In the genomic region with DNA sequence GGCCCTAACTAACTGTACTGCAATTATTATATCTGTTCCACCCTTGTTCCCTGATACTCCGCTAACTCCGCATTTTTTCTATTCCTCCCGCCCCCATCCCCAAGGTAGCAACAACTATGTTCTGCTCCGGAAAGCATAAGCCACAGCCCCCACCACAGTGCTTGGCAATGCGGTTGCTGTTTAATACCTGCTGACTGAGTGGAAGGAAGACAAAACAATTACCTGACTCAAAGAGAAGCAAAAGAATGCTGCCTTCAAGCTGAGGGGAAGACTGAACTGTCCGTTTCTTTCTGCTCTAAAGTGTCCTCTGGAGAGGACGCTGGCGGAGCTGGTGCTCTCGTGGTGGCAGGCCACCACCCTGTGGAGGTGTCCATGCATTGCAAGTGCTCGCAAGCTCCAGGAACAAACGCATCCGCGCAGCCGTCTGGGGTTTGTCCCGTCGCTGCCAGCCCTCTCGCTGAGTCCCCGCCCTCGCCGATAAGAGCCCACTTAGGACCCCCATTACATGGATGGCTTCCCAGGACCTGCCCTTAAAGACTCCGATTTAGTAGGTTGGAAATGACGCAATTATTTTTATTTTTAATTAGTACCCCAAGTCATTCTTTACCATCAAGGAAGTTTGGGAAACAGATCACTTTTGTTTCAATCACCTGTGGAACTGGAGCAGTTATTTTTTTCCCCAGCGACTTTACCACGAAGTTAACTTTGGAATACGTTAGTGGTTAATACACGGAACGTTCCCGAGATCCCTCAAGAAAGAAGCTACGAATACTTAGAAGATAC, we compare ENCODE assay signal across 1 cellular context.
TF ChIP-seq lines count a peak whose summit lies in the region.

No MANE protein-coding gene starts in this region.

TF ChIP-seq in IMR-90, 13 proteins besides CTCF, POLR2A, EP300 and RAD21:
- TF ChIP-seq MAZ (IDR thresholded peaks at IDR 0.05; ENCODE audit: borderline replicate concordance, low read depth, low read length), result 0 out of 2 replicates have a peak, but pooled peaks have one; percentile 10
- TF ChIP-seq CEBPB (IDR thresholded peaks at IDR 0.05; ENCODE audit: low read depth, low read length), result 0 out of 2 replicates have a peak, but pooled peaks have one; percentile 17
- peak; percentile 84 for TF ChIP-seq SMC3 (IDR thresholded peaks at IDR 0.05; ENCODE audit: low read depth, low read length)
- no peak for TF ChIP-seq BHLHE40 (IDR thresholded peaks at IDR 0.05; ENCODE audit: low read depth, low read length)
